8 cellular contexts compared by ENCODE assay signal in the genomic region with DNA sequence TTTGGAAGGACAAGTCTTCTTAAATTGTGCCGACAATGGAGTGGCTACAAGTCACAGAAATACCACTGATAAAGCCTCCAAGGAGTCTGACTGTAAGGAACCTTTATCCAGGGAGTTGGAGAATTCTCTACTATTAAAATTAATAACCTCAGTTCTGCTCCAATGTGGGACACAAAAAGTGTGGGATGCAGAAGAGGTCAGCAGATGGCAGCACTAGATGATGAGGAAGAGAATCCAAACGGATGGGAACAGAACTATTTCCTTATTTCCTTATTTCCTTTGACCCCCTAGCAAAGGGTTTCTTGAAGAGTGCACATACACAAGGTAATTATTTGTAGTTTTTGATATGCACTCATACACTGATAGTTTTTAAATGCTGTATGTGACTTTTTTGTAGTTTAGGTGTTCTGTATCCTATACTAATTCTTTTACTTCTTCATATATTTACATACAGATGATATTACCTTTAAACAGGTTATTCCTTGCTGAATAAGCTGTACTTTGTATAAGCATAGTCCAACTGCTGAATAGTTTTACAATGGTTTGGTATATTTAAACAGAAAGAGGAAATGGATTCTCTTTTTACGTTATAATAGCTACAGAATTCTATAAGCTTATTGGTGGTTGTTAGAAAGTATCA. TPM values are rescaled to one million over a fixed set of nuclear protein-coding genes. Genes with fewer than 3 reads are reported as not detected.
A peak's percentile ranks its signal among the peaks of the same experiment; 100 is the strongest.
DNase-seq lines count a peak whose midpoint lies in the region; ATAC-seq, FAIRE-seq and TF ChIP-seq lines count a peak whose summit lies in the region.

No MANE protein-coding gene starts in this region.

- 45 to 53% methylated on average over 3 of the region's 3 CpGs for WGBS in lung, 2 donors

- H3K27ac Mint-ChIP-seq in activated CD4-positive, alpha-beta memory T cell treated with anti-CD3 and anti-CD28 coated beads, Interleukin-2, amount 10 ng/mL, durations not matched to agents 7 days and 5 days, result no peak overlapping the region
- H3K27ac Mint-ChIP-seq in activated naive CD4-positive, alpha-beta T cell treated with anti-CD3 and anti-CD28 coated beads, Interleukin-2, amount 50 U/mL, for 72 hours, result no peak overlapping the region

- no peak for FAIRE-seq in bronchial epithelial cell (lab: Jason Lieb, UNC)

- H3K4me1 Mint-ChIP-seq in activated CD4-positive, alpha-beta memory T cell treated with anti-CD3 and anti-CD28 coated beads, Interleukin-2, amount 10 ng/mL, durations not matched to agents 7 days and 5 days, result no peaks in the 10 kb centered on the region

- no peak overlapping the region for H3K4me3 Mint-ChIP-seq in activated CD4-positive, alpha-beta memory T cell treated with anti-CD3 and anti-CD28 coated beads, Interleukin-2, amount 10 ng/mL, durations not matched to agents 7 days and 5 days

- no peaks in the 10 kb centered on the region for H3K27me3 Mint-ChIP-seq in activated CD4-positive, alpha-beta memory T cell treated with anti-CD3 and anti-CD28 coated beads, Interleukin-2, amount 10 ng/mL, durations not matched to agents 7 days and 5 days

- DNase-seq in NCI-H345 (lab: John Stamatoyannopoulos, UW) (peak; percentile 3), NCI-H345 treated with DMSO at 0.1 percent for 48 hours (lab: John Stamatoyannopoulos, UW; ENCODE audit: unreplicated experiment) (no peak), NCI-H2227 treated with DMSO at 0.1 percent for 48 hours (lab: John Stamatoyannopoulos, UW) (peak; percentile 11), bronchial epithelial cell (ENCODE audit: low read depth) (peak; percentile 35), lung (ENCODE audit: low spot score) (no peak)
- no peak for DNase-seq in activated CD4-positive, alpha-beta memory T cell treated with anti-CD3 and anti-CD28 coated beads, Interleukin-2, amount 10 ng/mL, durations not matched to agents 7 days and 5 days
- no peak for DNase-seq in activated naive CD4-positive, alpha-beta T cell treated with anti-CD3 and anti-CD28 coated beads, Interleukin-2, amount 50 U/mL, for 72 hours (ENCODE audit: low spot score in 2 of 2)

- H3K27ac ChIP-seq in lung (ENCODE audit: low read depth in 1 of 2, low read length in 1 of 2), result no peak overlapping the region

- H3K9me3 ChIP-seq in lung (ENCODE audit: control insufficient read depth in 2 of 2, insufficient read depth in 1 of 2, low read length in 1 of 2), result no peaks in the 10 kb centered on the region

- no peaks in the 10 kb centered on the region for H3K36me3 Mint-ChIP-seq in activated CD4-positive, alpha-beta memory T cell treated with anti-CD3 and anti-CD28 coated beads, Interleukin-2, amount 10 ng/mL, durations not matched to agents 7 days and 5 days (ENCODE audit: low read depth)
- no peaks in the 10 kb centered on the region for H3K36me3 Mint-ChIP-seq in activated naive CD4-positive, alpha-beta T cell treated with anti-CD3 and anti-CD28 coated beads, Interleukin-2, amount 50 U/mL, for 72 hours

- H3K9me3 Mint-ChIP-seq in activated CD4-positive, alpha-beta memory T cell treated with anti-CD3 and anti-CD28 coated beads, Interleukin-2, amount 10 ng/mL, durations not matched to agents 7 days and 5 days, result no peaks in the 10 kb centered on the region
- peaks cover 5 to 12% of the 10 kb centered on the region in 2 donors for H3K9me3 Mint-ChIP-seq in activated naive CD4-positive, alpha-beta T cell treated with anti-CD3 and anti-CD28 coated beads, Interleukin-2, amount 50 U/mL, for 72 hours

- ATAC-seq in lung (ENCODE audit: insufficient read depth, low FRiP score), result no peak
- ATAC-seq in GM21737 (IDR thresholded peaks at IDR 0.05; ENCODE audit: unreplicated experiment), result no peak
- no peak for ATAC-seq in activated naive CD4-positive, alpha-beta T cell treated with anti-CD3 and anti-CD28 coated beads, Interleukin-2, amount 50 U/mL, for 72 hours

- H3K27me3 ChIP-seq in bronchial epithelial cell (ENCODE audit: control insufficient read depth, insufficient read depth, low read length) (no peaks in the 10 kb centered on the region), lung (ENCODE audit: control insufficient read depth, insufficient read depth) (no peaks in the 10 kb centered on the region)

- TF ChIP-seq CTCF in bronchial epithelial cell (IDR thresholded peaks at IDR 0.05; ENCODE audit: insufficient read depth, low read length, severe bottlenecking) (peak; percentile 51), lung (IDR thresholded peaks at IDR 0.05; ENCODE audit: control extremely low read depth, extremely low read depth) (peak; percentile 10)

- H3K36me3 ChIP-seq in bronchial epithelial cell (ENCODE audit: control insufficient read depth, insufficient read depth, low read length) (no peaks in the 10 kb centered on the region), lung (ENCODE audit: control insufficient read depth in 2 of 2, insufficient read depth in 2 of 2, low read length in 2 of 2) (no peaks in the 10 kb centered on the region)

- no peaks in the 10 kb centered on the region for H3K4me1 ChIP-seq in lung (ENCODE audit: control insufficient read depth in 2 of 2, insufficient read depth in 2 of 2, low read length in 2 of 2)

- CTCF ChIA-PET in activated CD4-positive, alpha-beta memory T cell treated with anti-CD3 and anti-CD28 coated beads, Interleukin-2, amount 10 ng/mL, durations not matched to agents 7 days and 5 days (lab: Charles Lee), result interaction anchor here (1.0 kb wide), 1 partner anchor 10 kb away, joined by 4 read pairs; no protein-coding TSS in a partner anchor

- POLR2A ChIA-PET in activated CD4-positive, alpha-beta memory T cell treated with anti-CD3 and anti-CD28 coated beads, Interleukin-2, amount 10 ng/mL, durations not matched to agents 7 days and 5 days (lab: Charles Lee), result no interaction called here

- H3K4me3 ChIP-seq in bronchial epithelial cell (ENCODE audit: low read depth, low read length), result no peak overlapping the region
- H3K4me3 ChIP-seq in lung, result no peak overlapping the region

RNA-seq across cellular contexts. Expression of gene NLGN1, which starts 25.6 kb away (rescaled TPM):
- total RNA-seq in bronchial epithelial cell, result under 0.01 and 0.13 TPM in 2 replicates
- 10 to 100 TPM in 1 of 2 donors, 1 to 10 TPM in 1; 3.4 to 22.2 TPM for total RNA-seq in lung
- polyA plus RNA-seq in lung, result under 1 TPM; 0.24 to 0.33 TPM
- total RNA-seq in activated CD4-positive, alpha-beta memory T cell treated with anti-CD3 and anti-CD28 coated beads, Interleukin-2, amount 10 ng/mL, durations not matched to agents 7 days and 5 days, result not detected
- total RNA-seq in activated naive CD4-positive, alpha-beta T cell treated with anti-CD3 and anti-CD28 coated beads, Interleukin-2, amount 50 U/mL, for 72 hours, result not detected

Comparison
In these comparisons a context has a peak if more than half of its experiments do, and no peak if none do; other contexts are left out.
1. DNase-seq: peak in NCI-H345 (single experiment), NCI-H2227 treated with DMSO at 0.1 percent for 48 hours (single experiment) and bronchial epithelial cell (single experiment); none in NCI-H345 treated with DMSO at 0.1 percent for 48 hours (single experiment), lung (single experiment), activated CD4-positive, alpha-beta memory T cell treated with anti-CD3 and anti-CD28 coated beads, Interleukin-2, amount 10 ng/mL, durations not matched to agents 7 days and 5 days (single experiment) and activated naive CD4-positive, alpha-beta T cell treated with anti-CD3 and anti-CD28 coated beads, Interleukin-2, amount 50 U/mL, for 72 hours (0 of 2).